ENCODE assay signal across 2 cellular contexts in the genomic region with DNA sequence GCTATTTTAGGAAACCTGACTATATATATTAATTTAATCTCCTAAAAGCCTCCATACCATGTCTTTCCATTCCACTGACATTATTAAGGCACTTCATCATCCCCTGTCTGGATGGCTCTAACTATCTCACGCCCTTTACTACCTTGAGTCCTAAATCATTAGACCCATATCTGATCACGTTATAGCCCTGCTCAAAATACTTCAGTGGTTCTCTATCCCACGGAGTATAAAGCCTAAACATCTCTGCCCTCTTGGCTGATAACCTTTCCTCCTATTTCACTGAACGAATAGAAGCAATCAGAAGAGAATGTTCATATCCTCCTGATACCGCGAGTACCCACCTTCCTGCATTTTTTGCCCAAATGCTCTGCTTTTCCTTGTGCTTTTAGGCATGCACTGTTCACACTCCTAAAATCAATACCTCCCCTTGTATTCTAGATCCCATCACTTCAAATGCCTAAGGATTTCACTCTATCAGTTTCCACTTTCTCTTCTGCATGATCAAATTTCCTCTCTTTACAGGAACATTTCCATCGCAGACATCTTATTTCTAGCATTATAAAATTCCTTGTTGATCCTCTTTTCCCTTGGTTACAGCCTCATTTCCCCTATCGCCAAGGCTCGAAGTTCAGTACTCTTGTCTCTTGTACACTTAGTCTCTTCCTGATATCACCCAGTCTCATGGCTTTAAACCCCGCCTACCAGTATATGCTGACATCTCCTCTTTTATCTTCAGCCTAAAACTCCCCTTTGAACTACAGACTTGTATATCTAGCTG.
TF ChIP-seq lines count a peak whose summit lies in the region.

No MANE protein-coding gene starts in this region.

TF ChIP-seq in K562, 482 proteins besides CTCF, POLR2A, EP300 and RAD21:
- TF ChIP-seq THAP7 (CRISPR knock-in tag; IDR thresholded peaks at IDR 0.05) (no peak), XRCC3 (IDR thresholded peaks at IDR 0.05) (no peak), ZNF316 (IDR thresholded peaks at IDR 0.05) (peak; percentile 68), HDAC1 (IDR thresholded peaks at IDR 0.05) (no peak), STAG1 (CRISPR knock-in tag; IDR thresholded peaks at IDR 0.05; ENCODE audit: borderline replicate concordance) (no peak), HMG20A (CRISPR knock-in tag; conservative IDR thresholded peaks at IDR 0.05) (no peak), CSDE1 (IDR thresholded peaks at IDR 0.05) (no peak), ZNF197 (CRISPR knock-in tag; IDR thresholded peaks at IDR 0.05; ENCODE audit: low read depth) (no peak), MAFG (tag; conservative IDR thresholded peaks at IDR 0.05) (peak; percentile 53; the same call in 1 of the 2 replicates), XRCC4 (IDR thresholded peaks at IDR 0.05; ENCODE audit: extremely low read depth, insufficient read depth, insufficient read length) (no peak), GATAD2B (IDR thresholded peaks at IDR 0.05; ENCODE audit: borderline replicate concordance) (no peak), ZBTB43 (CRISPR knock-in tag; IDR thresholded peaks at IDR 0.05) (no peak), C11orf30 (IDR thresholded peaks at IDR 0.05; ENCODE audit: low read depth) (peak; percentile 66; the same call in 1 of the 2 replicates)

TF ChIP-seq in neural cell, 6 proteins besides CTCF, POLR2A, EP300 and RAD21:
- TF ChIP-seq TAF1 (IDR thresholded peaks at IDR 0.05; ENCODE audit: low read depth) (no peak), POLR2AphosphoS5 (IDR thresholded peaks at IDR 0.05) (no peak), SMC3 (conservative IDR thresholded peaks at IDR 0.05; ENCODE audit: poor library complexity) (no peak), EZH2 (IDR thresholded peaks at IDR 0.05; ENCODE audit: borderline replicate concordance, insufficient read depth, low read length, poor library complexity, severe bottlenecking) (no peak), MXI1 (conservative IDR thresholded peaks at IDR 0.05; ENCODE audit: poor library complexity, severe bottlenecking) (no peak), REST (IDR thresholded peaks at IDR 0.05; ENCODE audit: borderline replicate concordance) (no peak)
